In the genomic region with DNA sequence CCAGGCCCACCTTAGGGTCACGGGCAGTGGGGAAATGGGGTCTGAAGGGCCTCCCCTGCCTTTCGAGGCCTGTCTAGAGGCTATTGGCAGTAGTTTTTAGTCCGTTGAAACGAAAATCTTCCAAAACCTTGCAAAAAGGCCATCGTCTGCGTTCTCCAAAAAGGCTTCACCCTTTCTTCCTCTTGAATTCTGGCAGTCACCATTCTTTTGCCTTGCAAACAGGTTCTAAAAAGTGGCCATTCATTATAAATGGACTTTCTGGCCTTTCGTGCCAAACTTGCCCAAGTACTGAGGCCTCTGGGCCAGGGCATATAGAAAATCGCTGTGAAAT, we compare ENCODE assay signal across 1 cellular context.
TF ChIP-seq lines count a peak whose summit lies in the region.

No MANE protein-coding gene starts in this region.

TF ChIP-seq in GM23338, 12 proteins besides CTCF, POLR2A, EP300 and RAD21 (continued from another document):
- TF ChIP-seq, protein P1, sequence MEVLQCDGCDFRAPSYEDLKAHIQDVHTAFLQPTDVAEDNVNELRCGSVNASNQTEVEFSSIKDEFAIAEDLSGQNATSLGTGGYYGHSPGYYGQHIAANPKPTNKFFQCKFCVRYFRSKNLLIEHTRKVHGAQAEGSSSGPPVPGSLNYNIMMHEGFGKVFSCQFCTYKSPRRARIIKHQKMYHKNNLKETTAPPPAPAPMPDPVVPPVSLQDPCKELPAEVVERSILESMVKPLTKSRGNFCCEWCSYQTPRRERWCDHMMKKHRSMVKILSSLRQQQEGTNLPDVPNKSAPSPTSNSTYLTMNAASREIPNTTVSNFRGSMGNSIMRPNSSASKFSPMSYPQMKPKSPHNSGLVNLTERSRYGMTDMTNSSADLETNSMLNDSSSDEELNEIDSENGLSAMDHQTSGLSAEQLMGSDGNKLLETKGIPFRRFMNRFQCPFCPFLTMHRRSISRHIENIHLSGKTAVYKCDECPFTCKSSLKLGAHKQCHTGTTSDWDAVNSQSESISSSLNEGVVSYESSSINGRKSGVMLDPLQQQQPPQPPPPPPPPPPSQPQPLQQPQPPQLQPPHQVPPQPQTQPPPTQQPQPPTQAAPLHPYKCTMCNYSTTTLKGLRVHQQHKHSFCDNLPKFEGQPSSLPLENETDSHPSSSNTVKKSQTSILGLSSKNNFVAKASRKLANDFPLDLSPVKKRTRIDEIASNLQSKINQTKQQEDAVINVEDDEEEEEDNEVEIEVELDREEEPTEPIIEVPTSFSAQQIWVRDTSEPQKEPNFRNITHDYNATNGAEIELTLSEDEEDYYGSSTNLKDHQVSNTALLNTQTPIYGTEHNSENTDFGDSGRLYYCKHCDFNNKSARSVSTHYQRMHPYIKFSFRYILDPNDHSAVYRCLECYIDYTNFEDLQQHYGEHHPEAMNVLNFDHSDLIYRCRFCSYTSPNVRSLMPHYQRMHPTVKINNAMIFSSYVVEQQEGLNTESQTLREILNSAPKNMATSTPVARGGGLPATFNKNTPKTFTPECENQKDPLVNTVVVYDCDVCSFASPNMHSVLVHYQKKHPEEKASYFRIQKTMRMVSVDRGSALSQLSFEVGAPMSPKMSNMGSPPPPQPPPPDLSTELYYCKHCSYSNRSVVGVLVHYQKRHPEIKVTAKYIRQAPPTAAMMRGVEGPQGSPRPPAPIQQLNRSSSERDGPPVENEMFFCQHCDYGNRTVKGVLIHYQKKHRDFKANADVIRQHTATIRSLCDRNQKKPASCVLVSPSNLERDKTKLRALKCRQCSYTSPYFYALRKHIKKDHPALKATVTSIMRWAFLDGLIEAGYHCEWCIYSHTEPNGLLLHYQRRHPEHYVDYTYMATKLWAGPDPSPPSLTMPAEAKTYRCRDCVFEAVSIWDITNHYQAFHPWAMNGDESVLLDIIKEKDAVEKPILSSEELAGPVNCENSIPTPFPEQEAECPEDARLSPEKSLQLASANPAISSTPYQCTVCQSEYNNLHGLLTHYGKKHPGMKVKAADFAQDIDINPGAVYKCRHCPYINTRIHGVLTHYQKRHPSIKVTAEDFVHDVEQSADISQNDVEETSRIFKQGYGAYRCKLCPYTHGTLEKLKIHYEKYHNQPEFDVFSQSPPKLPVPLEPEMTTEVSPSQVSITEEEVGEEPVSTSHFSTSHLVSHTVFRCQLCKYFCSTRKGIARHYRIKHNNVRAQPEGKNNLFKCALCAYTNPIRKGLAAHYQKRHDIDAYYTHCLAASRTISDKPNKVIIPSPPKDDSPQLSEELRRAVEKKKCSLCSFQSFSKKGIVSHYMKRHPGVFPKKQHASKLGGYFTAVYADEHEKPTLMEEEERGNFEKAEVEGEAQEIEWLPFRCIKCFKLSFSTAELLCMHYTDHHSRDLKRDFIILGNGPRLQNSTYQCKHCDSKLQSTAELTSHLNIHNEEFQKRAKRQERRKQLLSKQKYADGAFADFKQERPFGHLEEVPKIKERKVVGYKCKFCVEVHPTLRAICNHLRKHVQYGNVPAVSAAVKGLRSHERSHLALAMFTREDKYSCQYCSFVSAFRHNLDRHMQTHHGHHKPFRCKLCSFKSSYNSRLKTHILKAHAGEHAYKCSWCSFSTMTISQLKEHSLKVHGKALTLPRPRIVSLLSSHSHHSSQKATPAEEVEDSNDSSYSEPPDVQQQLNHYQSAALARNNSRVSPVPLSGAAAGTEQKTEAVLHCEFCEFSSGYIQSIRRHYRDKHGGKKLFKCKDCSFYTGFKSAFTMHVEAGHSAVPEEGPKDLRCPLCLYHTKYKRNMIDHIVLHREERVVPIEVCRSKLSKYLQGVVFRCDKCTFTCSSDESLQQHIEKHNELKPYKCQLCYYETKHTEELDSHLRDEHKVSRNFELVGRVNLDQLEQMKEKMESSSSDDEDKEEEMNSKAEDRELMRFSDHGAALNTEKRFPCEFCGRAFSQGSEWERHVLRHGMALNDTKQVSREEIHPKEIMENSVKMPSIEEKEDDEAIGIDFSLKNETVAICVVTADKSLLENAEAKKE (CRISPR knock-in tag; IDR thresholded peaks at IDR 0.05) = no peak
- TF ChIP-seq POLR2AphosphoS5 (IDR thresholded peaks at IDR 0.05; ENCODE audit: low read depth) = no peak
- TF ChIP-seq JUNB (IDR thresholded peaks at IDR 0.05; ENCODE audit: unreplicated experiment) = no peak
